ENCODE assay signal across 25 cellular contexts in genomic region chr2:164877927-164878326, GRCh38.
"Had no signal": no experiment of that assay in that cellular context is flagged by ENCODE, and none has a peak within 500 bp of the region (broad histone marks: within the 10 kb centered on the region; RNA-seq: fewer than 3 reads in every experiment).

No MANE protein-coding gene starts in this region.

- H3K9me3 ChIP-seq: ovary, psoas muscle, spleen, thoracic aorta, thyroid gland, tibial nerve, upper lobe of right lung, uterus had no signal

- H3K4me1 ChIP-seq: parathyroid adenoma, psoas muscle, thyroid gland, uterus had no signal

- H2AFZ ChIP-seq: neural progenitor cell, parathyroid adenoma had no signal

- H3K27me3 ChIP-seq: neural progenitor cell, ovary, spleen, thyroid gland, tibial nerve, upper lobe of right lung, uterus had no signal

- H3K4me2 ChIP-seq: smooth muscle cell had no signal

- H3K27ac ChIP-seq: neural progenitor cell, ovary, parathyroid adenoma, psoas muscle, skin epidermis, spleen, thoracic aorta, thyroid gland, upper lobe of right lung, uterus had no signal

- ATAC-seq: naive thymus-derived CD8-positive, alpha-beta T cell; natural killer cell treated with Interleukin-12 subunit alpha and Interleukin-12 subunit beta and Interleukin-15 and Interleukin-18, amount 100 ng/mL, for 72 hours; psoas muscle; right cardiac atrium; stimulated activated naive CD8-positive, alpha-beta T cell treated with anti-CD3 and anti-CD28 coated beads, Interleukin-15, amount 100 ng/mL, for 72 hours; stimulated activated naive CD8-positive, alpha-beta T cell treated with anti-CD3 and anti-CD28 coated beads, Interleukin-15, Interleukin-2, amounts not matched to agents 100 U/mL and 50 U/mL, for 24 hours; upper lobe of right lung had no signal

- DNase-seq: naive thymus-derived CD8-positive, alpha-beta T cell; occipital lobe; posterior cingulate gyrus; psoas muscle; right cardiac atrium; spleen; stimulated activated CD4-positive, alpha-beta T cell treated with anti-CD3 and anti-CD28 coated beads, Interleukin-12 subunit alpha, Interleukin-12 subunit beta, amount 100 ng/mL, for 4 hours; stimulated activated CD4-positive, alpha-beta T cell treated with anti-CD3 and anti-CD28 coated beads, Interleukin-1b, Interleukin-23, amount 100 ng/mL, for 48 hours; stimulated activated CD4-positive, alpha-beta T cell treated with anti-CD3 and anti-CD28 coated beads, Interleukin-4, amount 100 ng/mL, for 1 hour; stimulated activated CD4-positive, alpha-beta T cell treated with anti-CD3 and anti-CD28 coated beads, Interleukin-4, amount 100 ng/mL, for 4 hours; stimulated activated CD8-positive, alpha-beta memory T cell treated with anti-CD3 and anti-CD28 coated beads, Interleukin-4, amount 100 ng/mL, for 48 hours; stimulated activated naive CD4-positive, alpha-beta T cell; stimulated activated naive CD8-positive, alpha-beta T cell treated with anti-CD3 and anti-CD28 coated beads, Interleukin-15, amount 100 ng/mL, for 72 hours; stimulated activated naive CD8-positive, alpha-beta T cell treated with anti-CD3 and anti-CD28 coated beads, Interleukin-15, Interleukin-2, amounts not matched to agents 100 U/mL and 50 U/mL, for 24 hours; thyroid gland; upper lobe of right lung; uterus had no signal

- H3K9ac ChIP-seq: neural progenitor cell, parathyroid adenoma had no signal

- H3K79me2 ChIP-seq: parathyroid adenoma had no signal

- H3K4me3 ChIP-seq: neural progenitor cell, ovary, psoas muscle, skin epidermis, smooth muscle cell, spleen, thoracic aorta, thyroid gland, tibial nerve, upper lobe of right lung, uterus had no signal

- H3K36me3 ChIP-seq: neural progenitor cell, ovary, spleen, thoracic aorta, thyroid gland, tibial nerve, upper lobe of right lung, uterus had no signal
